In genomic region chr22:40634119-40634903, GRCh38 we compare ENCODE assay signal across 11 cellular contexts. TPM values are rescaled to one million over a fixed set of nuclear protein-coding genes. Genes with fewer than 3 reads are reported as not detected.
A peak's percentile ranks its signal among the peaks of the same experiment; 100 is the strongest.
DNase-seq lines count a peak whose midpoint lies in the region; ATAC-seq, FAIRE-seq and TF ChIP-seq lines count a peak whose summit lies in the region.
"Had no signal": no experiment of that assay in that cellular context is flagged by ENCODE, and none has a peak within 500 bp of the region (broad histone marks: within the 10 kb centered on the region; RNA-seq: fewer than 3 reads in every experiment).

No MANE protein-coding gene starts in this region.

- H3K9me3 ChIP-seq in kidney (ENCODE audit: control insufficient read depth in 1 of 2, low read length in 2 of 2) (no peaks in the 10 kb centered on the region), testis (no peaks in the 10 kb centered on the region)
- H3K9me3 ChIP-seq: thyroid gland had no signal

- TF ChIP-seq CTCF in WTC11 (IDR thresholded peaks at IDR 0.05) = no peak
- no peak for TF ChIP-seq CTCF in kidney (IDR thresholded peaks at IDR 0.05; ENCODE audit: borderline replicate concordance, extremely low read depth, insufficient read depth)
- no peak for TF ChIP-seq CTCF in testis (IDR thresholded peaks at IDR 0.05)

- H3K36me3 Mint-ChIP-seq in activated CD4-positive, alpha-beta T cell treated with anti-CD3 and anti-CD28 coated beads, Interleukin-2, amount 10 ng/mL, durations not matched to agents 7 days and 5 days (ENCODE audit: low read depth) = peaks cover 3% of the 10 kb centered on the region
- no peaks in the 10 kb centered on the region for H3K36me3 Mint-ChIP-seq in WTC11

- CTCF ChIA-PET in activated CD4-positive, alpha-beta T cell treated with anti-CD3 and anti-CD28 coated beads, Interleukin-2, amount 10 ng/mL, durations not matched to agents 7 days and 5 days (lab: Charles Lee) = interaction anchor here (1.0 to 1.4 kb wide), 4 partner anchors 13 to 265 kb away, joined by 3 to 4 read pairs (median 4); no protein-coding TSS in a partner anchor
- CTCF ChIA-PET in WTC11 (lab: Charles Lee) = interaction anchor here (1.0 to 1.8 kb wide), 2 partner anchors 49 to 197 kb away, joined by 5 to 6 read pairs; no protein-coding TSS in a partner anchor

- H3K4me3 ChIP-seq in kidney (ENCODE audit: low read length in 2 of 2) (peak overlapping the region; percentile 87 to 90), testis (no peak overlapping the region)

- intact Hi-C loops in kidney (cut with DNase I) = no loop called here
- intact Hi-C loops in testis (cut with DNase I; ENCODE audit: low total_unique reads) = no loop called here

- POLR2A ChIA-PET in activated CD4-positive, alpha-beta T cell treated with anti-CD3 and anti-CD28 coated beads, Interleukin-2, amount 10 ng/mL, durations not matched to agents 7 days and 5 days (lab: Charles Lee) = interaction anchor here (0.6 kb wide), 2 partner anchors 107 to 454 kb away, joined by 4 read pairs; no protein-coding TSS in a partner anchor
- POLR2A ChIA-PET in WTC11 (lab: Charles Lee) = interaction anchor here (0.7 kb wide), 1 partner anchor 75 kb away, joined by 3 read pairs; no protein-coding TSS in a partner anchor

- 66 to 67% methylated on average over 11 of the region's 11 CpGs for WGBS in testis, 2 donors

- H3K27ac ChIP-seq in kidney (ENCODE audit: low read depth in 2 of 2, low read length in 2 of 2) (no peak overlapping the region), testis (peak overlapping the region in 1 of 2 donors; percentile 23)

- ATAC-seq in WTC11 = no peak
- ATAC-seq in HG02571 (IDR thresholded peaks at IDR 0.05; ENCODE audit: unreplicated experiment) = no peak

- TF ChIP-seq POLR2A in testis (IDR thresholded peaks at IDR 0.05) = no peak

- H3K4me1 Mint-ChIP-seq in activated CD4-positive, alpha-beta T cell treated with anti-CD3 and anti-CD28 coated beads, Interleukin-2, amount 10 ng/mL, durations not matched to agents 7 days and 5 days = peaks cover 40% of the 10 kb centered on the region
- peaks cover 19% of the 10 kb centered on the region for H3K4me1 Mint-ChIP-seq in WTC11

- no peaks in the 10 kb centered on the region for H3K36me3 ChIP-seq in kidney (ENCODE audit: control insufficient read depth in 1 of 2, insufficient read depth in 2 of 2, low read length in 2 of 2)
- H3K36me3 ChIP-seq in testis (ENCODE audit: low read depth, missing control alignments) = no peaks in the 10 kb centered on the region
- H3K36me3 ChIP-seq: thyroid gland had no signal

- H3K27me3 Mint-ChIP-seq in activated CD4-positive, alpha-beta T cell treated with anti-CD3 and anti-CD28 coated beads, Interleukin-2, amount 10 ng/mL, durations not matched to agents 7 days and 5 days = no peaks in the 10 kb centered on the region
- H3K27me3 Mint-ChIP-seq in WTC11 (ENCODE audit: low read depth) = peaks cover 3% of the 10 kb centered on the region

- no peak for DNase-seq in activated CD4-positive, alpha-beta T cell treated with anti-CD3 and anti-CD28 coated beads, Interleukin-2, amount 10 ng/mL, durations not matched to agents 7 days and 5 days
- DNase-seq in activated CD4-positive, alpha-beta T cell treated with anti-CD3 and anti-CD28 coated beads, Interleukin-2, amount 50 U/mL, for 48 hours = no peak
- DNase-seq in WTC11 (ENCODE audit: low spot score) (no peak), kidney (no peak), testis (peak; percentile 7), putamen (ENCODE audit: low spot score) (no peak), 8988T (no peak)
- DNase-seq: effector memory CD4-positive, alpha-beta T cell; thyroid gland had no signal

- no peak overlapping the region for H3K27ac Mint-ChIP-seq in activated CD4-positive, alpha-beta T cell treated with anti-CD3 and anti-CD28 coated beads, Interleukin-2, amount 10 ng/mL, durations not matched to agents 7 days and 5 days
- H3K27ac Mint-ChIP-seq in WTC11 = peak overlapping the region; percentile 58; the same call in 1 of the 2 replicates

- FAIRE-seq in kidney (lab: Jason Lieb, UNC) = no peak

- H3K9ac ChIP-seq in kidney (ENCODE audit: low read length in 2 of 2) = no peak overlapping the region

- H3K27me3 ChIP-seq in testis = no peaks in the 10 kb centered on the region
- H3K27me3 ChIP-seq: thyroid gland had no signal

- H3K4me1 ChIP-seq in kidney (ENCODE audit: control insufficient read depth in 1 of 2, insufficient read depth in 1 of 2, low read depth in 1 of 2, low read length in 2 of 2) (peaks cover 0 to 16% of the 10 kb centered on the region in 2 donors), testis (peaks cover 14% of the 10 kb centered on the region)

- H3K4me3 Mint-ChIP-seq in activated CD4-positive, alpha-beta T cell treated with anti-CD3 and anti-CD28 coated beads, Interleukin-2, amount 10 ng/mL, durations not matched to agents 7 days and 5 days = peak overlapping the region; percentile 90
- H3K4me3 Mint-ChIP-seq in WTC11 = no peak overlapping the region

- no peaks in the 10 kb centered on the region for H3K9me3 Mint-ChIP-seq in activated CD4-positive, alpha-beta T cell treated with anti-CD3 and anti-CD28 coated beads, Interleukin-2, amount 10 ng/mL, durations not matched to agents 7 days and 5 days
- no peaks in the 10 kb centered on the region for H3K9me3 Mint-ChIP-seq in WTC11

TF ChIP-seq in WTC11, 78 proteins besides CTCF, POLR2A, EP300 and RAD21:
- TF ChIP-seq CREM (CRISPR knock-in tag; IDR thresholded peaks at IDR 0.05) (no peak), NR2C2 (CRISPR knock-in tag; IDR thresholded peaks at IDR 0.05) (no peak), TEAD1 (CRISPR knock-in tag; IDR thresholded peaks at IDR 0.05) (no peak), FOXJ3 (CRISPR knock-in tag; IDR thresholded peaks at IDR 0.05; ENCODE audit: borderline replicate concordance) (no peak), ZMAT4 (CRISPR knock-in tag; IDR thresholded peaks at IDR 0.05) (no peak), PRRX2 (CRISPR knock-in tag; IDR thresholded peaks at IDR 0.05) (no peak), ETV6 (CRISPR knock-in tag; IDR thresholded peaks at IDR 0.05) (no peak), GTF2I (CRISPR knock-in tag; conservative IDR thresholded peaks at IDR 0.05) (no peak), FOXP4 (CRISPR knock-in tag; IDR thresholded peaks at IDR 0.05) (no peak), ZNF512 (CRISPR knock-in tag; IDR thresholded peaks at IDR 0.05; ENCODE audit: borderline replicate concordance) (no peak), CBFB (CRISPR knock-in tag; IDR thresholded peaks at IDR 0.05; ENCODE audit: low read depth) (no peak), TP53 (CRISPR knock-in tag; IDR thresholded peaks at IDR 0.05) (no peak)
TF ChIP-seq in WTC11: peak in this region for 0.

RNA-seq across cellular contexts. Expression of gene MRTFA, which starts 2.2 kb away (rescaled TPM):
- 10 to 100 TPM; 61.9 to 71.1 TPM for total RNA-seq in activated CD4-positive, alpha-beta T cell treated with anti-CD3 and anti-CD28 coated beads, Interleukin-2, amount 10 ng/mL, durations not matched to agents 7 days and 5 days
- total RNA-seq in WTC11 (2021) = 39.7 to 49.8 TPM (median 48.4 TPM) in 3 replicates
- total RNA-seq in kidney = 59.9 TPM
- 12.5 TPM for polyA plus RNA-seq in kidney (ENCODE audit: insufficient read depth, low read depth, low replicate concordance)
- total RNA-seq in testis = 100 to 1,000 TPM; 158 to 162 TPM
- 59.5 TPM for polyA plus RNA-seq in testis (ENCODE audit: insufficient read depth, low read depth, low replicate concordance)

RNA-seq across cellular contexts. Expression of gene MCHR1, which starts 45.0 kb away (rescaled TPM):
- total RNA-seq in activated CD4-positive, alpha-beta T cell treated with anti-CD3 and anti-CD28 coated beads, Interleukin-2, amount 10 ng/mL, durations not matched to agents 7 days and 5 days = not detected
- 0.57 to 1.0 TPM (median 0.69 TPM) in 3 replicates for total RNA-seq in WTC11 (2021)
- not detected for total RNA-seq in kidney
- polyA plus RNA-seq in kidney (ENCODE audit: insufficient read depth, low read depth, low replicate concordance) = not detected
- total RNA-seq in testis = under 1 TPM; 0.47 to 0.62 TPM
- 0.42 TPM for polyA plus RNA-seq in testis (ENCODE audit: insufficient read depth, low read depth, low replicate concordance)
- total RNA-seq: T-helper 2 cell treated with Interferon-gamma antibody and Interleukin-4, amounts not matched to agents 100 ng/mL and 5 ng/mL, for 36 hours; thyroid gland had no signal

Comparison
In these comparisons a context has a peak if more than half of its experiments do, and no peak if none do; other contexts are left out.
1. H3K4me3 ChIP-seq: peak in kidney (2 of 2); none in testis (0 of 2).